In the genomic region with DNA sequence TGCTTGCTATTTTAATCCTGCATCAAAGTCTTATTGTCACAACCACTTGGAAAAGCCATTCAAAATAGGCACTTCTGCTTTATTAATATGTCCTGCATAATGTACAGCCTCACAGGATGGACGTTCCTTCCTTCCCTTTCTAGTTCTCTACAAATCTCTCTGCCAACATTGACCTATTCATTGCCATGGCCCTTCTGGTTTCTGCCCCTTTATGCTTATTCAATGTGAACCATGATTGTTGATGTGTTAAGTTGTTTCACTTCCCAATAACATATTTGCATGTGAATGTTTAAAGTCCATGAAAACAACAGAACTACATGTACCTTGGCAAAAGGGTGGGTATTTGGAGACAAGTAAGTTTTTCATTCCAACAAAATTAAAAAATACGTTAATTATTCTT, we compare ENCODE assay signal across 20 cellular contexts. TPM values are rescaled to one million over a fixed set of nuclear protein-coding genes. Genes with fewer than 3 reads are reported as not detected.
"Had no signal": no experiment of that assay in that cellular context is flagged by ENCODE, and none has a peak within 500 bp of the region (broad histone marks: within the 10 kb centered on the region; RNA-seq: fewer than 3 reads in every experiment).

No MANE protein-coding gene starts in this region.

- H3K36me3 Mint-ChIP-seq: activated naive CD8-positive, alpha-beta T cell treated with anti-CD3 and anti-CD28 coated beads, Interleukin-2, amount 10 ng/mL, durations not matched to agents 7 days and 5 days had no signal

- H3K4me1 Mint-ChIP-seq: activated CD4-positive, alpha-beta T cell treated with anti-CD3 and anti-CD28 coated beads, Interleukin-2, amount 10 ng/mL, durations not matched to agents 24 days and 14 days; activated naive CD8-positive, alpha-beta T cell treated with anti-CD3 and anti-CD28 coated beads, Interleukin-2, amount 10 ng/mL, durations not matched to agents 7 days and 5 days had no signal

- H3K4me3 ChIP-seq: esophagus muscularis mucosa, ovary, right lobe of liver, spleen, stomach, thoracic aorta, upper lobe of right lung had no signal

- H3K4me1 ChIP-seq: esophagus muscularis mucosa, stomach, upper lobe of right lung had no signal

- H3K27ac Mint-ChIP-seq: activated CD4-positive, alpha-beta T cell treated with anti-CD3 and anti-CD28 coated beads, Interleukin-2, amount 10 ng/mL, durations not matched to agents 24 days and 14 days; activated naive CD8-positive, alpha-beta T cell treated with anti-CD3 and anti-CD28 coated beads, Interleukin-2, amount 10 ng/mL, durations not matched to agents 7 days and 5 days had no signal

- H3K9me3 Mint-ChIP-seq: activated CD4-positive, alpha-beta T cell treated with anti-CD3 and anti-CD28 coated beads, Interleukin-2, amount 10 ng/mL, durations not matched to agents 24 days and 14 days had no signal

- H3K27me3 ChIP-seq: brain microvascular endothelial cell, esophagus muscularis mucosa, ovary, right lobe of liver, spleen, stomach, upper lobe of right lung had no signal

- H3K27ac ChIP-seq: brain microvascular endothelial cell, esophagus muscularis mucosa, ovary, right lobe of liver, stomach, thoracic aorta, upper lobe of right lung had no signal

- ATAC-seq: left ventricle myocardium superior had no signal

- H3K4me3 Mint-ChIP-seq: activated CD4-positive, alpha-beta T cell treated with anti-CD3 and anti-CD28 coated beads, Interleukin-2, amount 10 ng/mL, durations not matched to agents 24 days and 14 days; activated naive CD8-positive, alpha-beta T cell treated with anti-CD3 and anti-CD28 coated beads, Interleukin-2, amount 10 ng/mL, durations not matched to agents 7 days and 5 days; neural crest cell had no signal

- DNase-seq: activated CD4-positive, alpha-beta T cell treated with anti-CD3 and anti-CD28 coated beads, Interleukin-2, amount 10 ng/mL, durations not matched to agents 24 days and 14 days; activated CD4-positive, CD25-positive, alpha-beta regulatory T cell; activated CD8-positive, alpha-beta memory T cell treated with anti-CD3 and anti-CD28 coated beads for 24 hours; activated gamma-delta T cell treated with Interleukin-2 at 50 U/mL for 16 hours; activated naive CD8-positive, alpha-beta T cell treated with anti-CD3 and anti-CD28 coated beads, Interleukin-2, amount 10 ng/mL, durations not matched to agents 7 days and 5 days; brain microvascular endothelial cell; cortex of kidney; effector CD4-positive, alpha-beta T cell; left ventricle myocardium superior; ovary; spleen; stomach; T-helper 2 cell; upper lobe of right lung had no signal

RNA-seq across cellular contexts. Expression of a gene that starts 45.7 kb away (rescaled TPM):
- total RNA-seq: activated CD4-positive, alpha-beta T cell treated with anti-CD3 and anti-CD28 coated beads, Interleukin-2, amount 10 ng/mL, durations not matched to agents 24 days and 14 days; activated naive CD8-positive, alpha-beta T cell treated with anti-CD3 and anti-CD28 coated beads, Interleukin-2, amount 10 ng/mL, durations not matched to agents 7 days and 5 days; glomerular endothelial cell; pulmonary artery endothelial cell had no signal
